ENCODE assay signal across 11 cellular contexts in genomic region chr18:26575865-26576217, GRCh38. TPM values are rescaled to one million over a fixed set of nuclear protein-coding genes. Genes with fewer than 3 reads are reported as not detected.
A peak's percentile ranks its signal among the peaks of the same experiment; 100 is the strongest.
DNase-seq lines count a peak whose midpoint lies in the region; ATAC-seq, FAIRE-seq and TF ChIP-seq lines count a peak whose summit lies in the region.
"Had no signal": no experiment of that assay in that cellular context is flagged by ENCODE, and none has a peak within 500 bp of the region (broad histone marks: within the 10 kb centered on the region; RNA-seq: fewer than 3 reads in every experiment).

No MANE protein-coding gene starts in this region.

- intact Hi-C loops in pancreas (cut with DNase I), result loop anchor here in 1 of 3 donors (10.0 kb wide), 1 partner anchor 69 kb away; no protein-coding TSS in a partner anchor

- H3K79me2 ChIP-seq in DND-41 (ENCODE audit: insufficient read depth, low read length), result no peaks in the 10 kb centered on the region

- TF ChIP-seq CTCF in DND-41 (IDR thresholded peaks at IDR 0.05; ENCODE audit: borderline replicate concordance, extremely low read depth, low read length, poor library complexity, severe bottlenecking) (no peak), pancreas (IDR thresholded peaks at IDR 0.05) (no peak)

- H3K4me1 ChIP-seq in DND-41 (ENCODE audit: insufficient read depth, low read length) (peaks cover 34% of the 10 kb centered on the region), endocrine pancreas (ENCODE audit: control insufficient read depth, insufficient read depth, low read length) (peaks cover 9% of the 10 kb centered on the region), pancreas (peaks cover 0 to 7% (median 4%) of the 10 kb centered on the region in 3 donors)

- 36 to 40% methylated on average over 8 of the region's 8 CpGs for WGBS in pancreas, 2 donors

- peak overlapping the region; percentile 84 for H3K27ac ChIP-seq in DND-41 (ENCODE audit: low read length)
- no peak overlapping the region for H3K27ac ChIP-seq in pancreas
- H3K27ac ChIP-seq: cardiac muscle cell had no signal

- H3K4me3 ChIP-seq in DND-41 (ENCODE audit: low read depth in 1 of 2, low read length in 2 of 2) (peak overlapping the region; percentile 19 to 62; a peak in 3 of 4 replicates), endocrine pancreas (ENCODE audit: control insufficient read depth, insufficient read depth, low read length) (peak overlapping the region; percentile 69), pancreas (peak overlapping the region in 2 of 4 donors; percentile 32 to 44), H7 (ENCODE audit: insufficient read depth, low read depth, low read length) (no peak overlapping the region)

- no peaks in the 10 kb centered on the region for H3K27me3 ChIP-seq in DND-41 (ENCODE audit: insufficient read depth, low read length, poor library complexity)
- no peaks in the 10 kb centered on the region for H3K27me3 ChIP-seq in endocrine pancreas (ENCODE audit: control insufficient read depth, insufficient read depth, low read length)
- no peaks in the 10 kb centered on the region for H3K27me3 ChIP-seq in pancreas
- H3K27me3 ChIP-seq in H7 (ENCODE audit: control insufficient read depth, insufficient read depth, low read length), result peaks cover 2% of the 10 kb centered on the region; the same call in 1 of the 2 replicates

- peak overlapping the region; percentile 68 for H3K4me2 ChIP-seq in DND-41 (ENCODE audit: insufficient read depth, low read length)

- H2AFZ ChIP-seq in DND-41 (ENCODE audit: low read depth, low read length), result peak overlapping the region; percentile 83

- ATAC-seq in DND-41 (ENCODE audit: insufficient read depth, low read depth) (peak; percentile 61), pancreas (peak in 3 of 4 donors; percentile 13 to 28 (median 27)), HG02759 (IDR thresholded peaks at IDR 0.05; ENCODE audit: unreplicated experiment) (no peak)

- DNase-seq in DND-41, result peak; percentile 20
- peak; percentile 35 for DNase-seq in NCI-H345 treated with DMSO at 0.1 percent for 48 hours (lab: John Stamatoyannopoulos, UW; ENCODE audit: unreplicated experiment)
- no peak for DNase-seq in pancreas
- no peak for DNase-seq in stimulated activated CD4-positive, alpha-beta T cell treated with anti-CD3 and anti-CD28 coated beads, Interleukin-12 subunit alpha, Interleukin-12 subunit beta, amount 100 ng/mL, for 4 hours
- DNase-seq in H7, result no peak
- DNase-seq in NCI-H1694 treated with DMSO at 0.1 percent for 48 hours (lab: John Stamatoyannopoulos, UW), result no peak
- DNase-seq: activated CD4-positive, alpha-beta T cell treated with anti-CD3 and anti-CD28 coated beads for 1 hour; stimulated activated CD4-positive, alpha-beta T cell treated with anti-CD3 and anti-CD28 coated beads, Interleukin-4, amount 100 ng/mL, for 1 hour had no signal

- peak overlapping the region; percentile 57 for H3K9ac ChIP-seq in DND-41 (ENCODE audit: low read depth, low read length)
- H3K9ac ChIP-seq in endocrine pancreas (ENCODE audit: control insufficient read depth, insufficient read depth, low read length), result no peak overlapping the region

- H3K9me3 ChIP-seq in DND-41 (ENCODE audit: insufficient read depth, low read length, severe bottlenecking) (no peaks in the 10 kb centered on the region), endocrine pancreas (ENCODE audit: control insufficient read depth, low read length) (no peaks in the 10 kb centered on the region), pancreas (no peaks in the 10 kb centered on the region)

- H3K36me3 ChIP-seq in DND-41 (ENCODE audit: insufficient read depth, low read length), result no peaks in the 10 kb centered on the region
- H3K36me3 ChIP-seq in endocrine pancreas (ENCODE audit: control insufficient read depth, insufficient read depth, low read length), result no peaks in the 10 kb centered on the region
- no peaks in the 10 kb centered on the region for H3K36me3 ChIP-seq in pancreas
- H3K36me3 ChIP-seq in H7 (replicated peaks; ENCODE audit: control insufficient read depth, insufficient read depth, low read length), result no peaks in the 10 kb centered on the region
- H3K36me3 ChIP-seq: cardiac muscle cell had no signal

- no peak for FAIRE-seq in pancreas (lab: Jason Lieb, UNC)

- H4K20me1 ChIP-seq in DND-41 (ENCODE audit: insufficient read depth, low read length), result no peaks in the 10 kb centered on the region

RNA-seq across cellular contexts. Expression of gene KCTD1, which starts 27.5 kb away (rescaled TPM):
- 10 to 100 TPM in 1 of 6 donors, 1 to 10 TPM in 5; 6.8 to 16.8 (median 9.0) TPM for total RNA-seq in pancreas
- polyA plus RNA-seq in pancreas, result 1 to 10 TPM; 4.3 to 6.4 TPM
- total RNA-seq in H7 (2014; rRNA removed; shearing (Covaris generic)), result 23.8 and 31.0 TPM in 2 replicates

Comparison
In these comparisons a context has a peak if more than half of its experiments do, and no peak if none do; other contexts are left out.
1. DNase-seq: peak in DND-41 (single experiment) and NCI-H345 treated with DMSO at 0.1 percent for 48 hours (single experiment); none in pancreas (0 of 6), stimulated activated CD4-positive, alpha-beta T cell treated with anti-CD3 and anti-CD28 coated beads, Interleukin-12 subunit alpha, Interleukin-12 subunit beta, amount 100 ng/mL, for 4 hours (single experiment), H7 (single experiment) and NCI-H1694 treated with DMSO at 0.1 percent for 48 hours (single experiment).